Comparison of ENCODE assay signal across 25 cellular contexts in genomic region chr2:149568138-149568537, GRCh38. TPM values are rescaled to one million over a fixed set of nuclear protein-coding genes. Genes with fewer than 3 reads are reported as not detected.
DNase-seq lines count a peak whose midpoint lies in the region; ATAC-seq, FAIRE-seq and TF ChIP-seq lines count a peak whose summit lies in the region.
"Had no signal": no experiment of that assay in that cellular context is flagged by ENCODE, and none has a peak within 500 bp of the region (broad histone marks: within the 10 kb centered on the region; RNA-seq: fewer than 3 reads in every experiment).

No MANE protein-coding gene starts in this region.

- peaks cover 11% of the 10 kb centered on the region for H3K79me2 ChIP-seq in astrocyte (ENCODE audit: insufficient read depth, low read length)

- H3K36me3 ChIP-seq in astrocyte (ENCODE audit: insufficient read depth, low read length), result peaks cover 51% of the 10 kb centered on the region
- H3K36me3 ChIP-seq in right lobe of liver, result peaks cover 0 to 40% (median 22%) of the 10 kb centered on the region in 4 donors
- H3K36me3 ChIP-seq in upper lobe of right lung, result peaks cover 75% of the 10 kb centered on the region
- peaks cover 0 to 46% of the 10 kb centered on the region in 2 donors for H3K36me3 ChIP-seq in vagina

- H4K20me1 ChIP-seq in astrocyte (ENCODE audit: insufficient read depth, low read length), result peaks cover 13% of the 10 kb centered on the region

- 32% methylated on average over 3 of the region's 3 CpGs for WGBS in right lobe of liver (ENCODE audit: insufficient coverage, low coverage, low lambda C conversion rate, missing lambda C conversion rate)

- no peaks in the 10 kb centered on the region for H3K9me3 ChIP-seq in astrocyte (ENCODE audit: insufficient read depth, low read depth, low read length)
- H3K9me3 ChIP-seq in right lobe of liver, result no peaks in the 10 kb centered on the region
- no peaks in the 10 kb centered on the region for H3K9me3 ChIP-seq in upper lobe of right lung
- H3K9me3 ChIP-seq in vagina, result no peaks in the 10 kb centered on the region
- H3K9me3 ChIP-seq: BLaER1, HAP-1, SJCRH30 had no signal

- intact Hi-C loops in right lobe of liver (cut with DNase I), result no loop called here
- intact Hi-C loops in upper lobe of right lung (cut with DNase I), result loop anchor here (10.0 kb wide), 1 partner anchor 553 kb away; no protein-coding TSS in a partner anchor
- intact Hi-C loops in vagina (cut with DNase I), result no loop called here

- TF ChIP-seq POLR2A in right lobe of liver (IDR thresholded peaks at IDR 0.05), result no peak
- no peak for TF ChIP-seq POLR2A in vagina (IDR thresholded peaks at IDR 0.05)

- peak; percentile 43 for FAIRE-seq in astrocyte (lab: Jason Lieb, UNC)

- ATAC-seq in activated T-cell treated with anti-CD3 and anti-CD28 coated beads, Interleukin-2, amount 50 U/mL, for 72 hours (replicated peaks in 1 of 2), result no peak
- ATAC-seq in right lobe of liver (peak; percentile 88 to 96 (median 93)), upper lobe of right lung (peak; percentile 63), GM19023 (IDR thresholded peaks at IDR 0.05; ENCODE audit: unreplicated experiment) (no peak)
- ATAC-seq: PC-3, SK-N-SH treated with all-trans-retinoic acid at 6 μM for 48 hours had no signal

- peak overlapping the region; percentile 84 for H3K27ac Mint-ChIP-seq in activated T-cell treated with anti-CD3 and anti-CD28 coated beads, Interleukin-2, amount 50 U/mL, for 72 hours
- H3K27ac Mint-ChIP-seq in astrocyte (ENCODE audit: unreplicated experiment), result no peak overlapping the region
- H3K27ac Mint-ChIP-seq: CD4-positive, alpha-beta memory T cell; HFFc6 had no signal

- no peak overlapping the region for H3K4me3 Mint-ChIP-seq in activated T-cell treated with anti-CD3 and anti-CD28 coated beads, Interleukin-2, amount 50 U/mL, for 72 hours
- no peak overlapping the region for H3K4me3 Mint-ChIP-seq in astrocyte (ENCODE audit: unreplicated experiment)
- H3K4me3 Mint-ChIP-seq: CD4-positive, alpha-beta memory T cell; HFFc6 had no signal

- H3K9me3 Mint-ChIP-seq in activated T-cell treated with anti-CD3 and anti-CD28 coated beads, Interleukin-2, amount 50 U/mL, for 72 hours, result no peaks in the 10 kb centered on the region
- no peaks in the 10 kb centered on the region for H3K9me3 Mint-ChIP-seq in astrocyte (ENCODE audit: unreplicated experiment)
- H3K9me3 Mint-ChIP-seq: CD4-positive, alpha-beta memory T cell; HFFc6 had no signal

- H3K9ac ChIP-seq in astrocyte (ENCODE audit: low read length), result no peak overlapping the region
- H3K9ac ChIP-seq: BLaER1 had no signal

- no peaks in the 10 kb centered on the region for H3K4me1 ChIP-seq in astrocyte (ENCODE audit: insufficient read depth, low read length)
- H3K4me1 ChIP-seq in right lobe of liver, result peaks cover 0 to 13% (median 0%) of the 10 kb centered on the region in 4 donors
- H3K4me1 ChIP-seq in upper lobe of right lung, result no peaks in the 10 kb centered on the region
- H3K4me1 ChIP-seq in vagina, result peaks cover 11% of the 10 kb centered on the region
- H3K4me1 ChIP-seq: HAP-1, SJCRH30 had no signal

- H3K4me3 ChIP-seq in astrocyte (ENCODE audit: insufficient read depth, low read depth, low read length) (no peak overlapping the region), right lobe of liver (no peak overlapping the region), upper lobe of right lung (no peak overlapping the region), vagina (no peak overlapping the region)
- H3K4me3 ChIP-seq: BLaER1, HAP-1, SJCRH30 had no signal

- H3K27me3 Mint-ChIP-seq in activated T-cell treated with anti-CD3 and anti-CD28 coated beads, Interleukin-2, amount 50 U/mL, for 72 hours (ENCODE audit: low read depth), result no peaks in the 10 kb centered on the region
- no peaks in the 10 kb centered on the region for H3K27me3 Mint-ChIP-seq in astrocyte (ENCODE audit: low read depth, unreplicated experiment)
- H3K27me3 Mint-ChIP-seq: CD4-positive, alpha-beta memory T cell had no signal

- H3K4me2 ChIP-seq in astrocyte (ENCODE audit: low read length), result no peak overlapping the region
- H3K4me2 ChIP-seq: BLaER1 had no signal

- no peaks in the 10 kb centered on the region for H3K4me1 Mint-ChIP-seq in activated T-cell treated with anti-CD3 and anti-CD28 coated beads, Interleukin-2, amount 50 U/mL, for 72 hours (ENCODE audit: low read depth)
- H3K4me1 Mint-ChIP-seq in astrocyte (ENCODE audit: low read depth, unreplicated experiment), result peaks cover 7% of the 10 kb centered on the region

- H2AFZ ChIP-seq in astrocyte (ENCODE audit: low read depth, low read length), result no peak overlapping the region

- DNase-seq in activated T-cell treated with anti-CD3 and anti-CD28 coated beads, Interleukin-2, amount 50 U/mL, for 72 hours, result no peak
- DNase-seq in activated T-cell treated with anti-CD3 and anti-CD28 coated beads, Interleukin-2, amount 50 U/mL, for 1 hour, result no peak
- DNase-seq in astrocyte (ENCODE audit: low read depth) (no peak), right lobe of liver (peak in 1 of 3 donors; percentile 52), upper lobe of right lung (no peak), cerebellum (ENCODE audit: low spot score) (no peak), vagina (ENCODE audit: extremely low spot score in 2 of 2) (no peak)
- DNase-seq: 8988T; CD4-positive, alpha-beta memory T cell; COR-L47; DMS53; GOT3; HFFc6; Kasumi-1; NCI-H2029 treated with DMSO at 0.1 percent for 48 hours; NCI-H446 treated with DMSO at 0.1 percent for 48 hours; NCI-H526; NCI-H82; NK-92 treated with Interleukin-12 subunit alpha and Interleukin-12 subunit beta, amount 100 ng/mL, for 24 hours; PC-3; SJCRH30 had no signal

- TF ChIP-seq CTCF in astrocyte (IDR thresholded peaks at IDR 0.05; ENCODE audit: insufficient read depth, low read depth, low read length) (no peak), right lobe of liver (IDR thresholded peaks at IDR 0.05) (no peak), upper lobe of right lung (IDR thresholded peaks at IDR 0.05) (no peak), vagina (IDR thresholded peaks at IDR 0.05) (no peak)

- H3K27me3 ChIP-seq in astrocyte (ENCODE audit: insufficient read depth, low read length) (no peaks in the 10 kb centered on the region), right lobe of liver (no peaks in the 10 kb centered on the region), upper lobe of right lung (no peaks in the 10 kb centered on the region), vagina (no peaks in the 10 kb centered on the region)
- H3K27me3 ChIP-seq: BLaER1, SJCRH30 had no signal

- peaks cover 3 to 7% of the 10 kb centered on the region in 2 donors for H3K36me3 Mint-ChIP-seq in activated T-cell treated with anti-CD3 and anti-CD28 coated beads, Interleukin-2, amount 50 U/mL, for 72 hours (ENCODE audit: insufficient read depth in 2 of 2)
- H3K36me3 Mint-ChIP-seq in astrocyte (ENCODE audit: low read depth, unreplicated experiment), result peaks cover 4% of the 10 kb centered on the region

- H3K27ac ChIP-seq in astrocyte (ENCODE audit: low read depth, low read length) (no peak overlapping the region), right lobe of liver (peak overlapping the region in 1 of 3 donors; percentile 20), upper lobe of right lung (no peak overlapping the region), vagina (no peak overlapping the region)
- H3K27ac ChIP-seq: BLaER1, SJCRH30 had no signal

RNA-seq across cellular contexts. Expression of gene MMADHC, which starts 19.4 kb away (rescaled TPM):
- 100 to 1,000 TPM; 125 to 128 TPM for total RNA-seq in activated T-cell treated with anti-CD3 and anti-CD28 coated beads, Interleukin-2, amount 50 U/mL, for 72 hours
- 122 and 125 TPM in 2 replicates for total RNA-seq in astrocyte
- 10 to 100 TPM; 59.9 to 84.9 (median 66.2) TPM for total RNA-seq in right lobe of liver
- total RNA-seq in upper lobe of right lung, result 70.9 TPM
- 65.1 TPM for total RNA-seq in cerebellum
- total RNA-seq in vagina, result 48.1 TPM

Comparison
In these comparisons a context has a peak if more than half of its experiments do, and no peak if none do; other contexts are left out.
1. ATAC-seq: peak in right lobe of liver (4 of 4) and upper lobe of right lung (single experiment); none in activated T-cell treated with anti-CD3 and anti-CD28 coated beads, Interleukin-2, amount 50 U/mL, for 72 hours (0 of 2) and GM19023 (single experiment).